Comparison of ENCODE assay signal across 1 cellular context in genomic region chr9:113056191-113057106, GRCh38.
TF ChIP-seq lines count a peak whose summit lies in the region.

TSS of gene ZFP37 (minus strand) at chr9:113056724. CDS start at chr9:113056688, 36 bp downstream.

TF ChIP-seq in HEK293, 187 proteins besides CTCF, POLR2A, EP300 and RAD21 (continued from another document and continues in another):
- TF ChIP-seq TSHZ1 (tag by site-specific recombination; IDR thresholded peaks at IDR 0.05; ENCODE audit: borderline replicate concordance): no peak
- TF ChIP-seq ZNF10 (tag by site-specific recombination; IDR thresholded peaks at IDR 0.05): no peak
- no peak for TF ChIP-seq ZNF776 (tag by site-specific recombination; IDR thresholded peaks at IDR 0.05; ENCODE audit: borderline replicate concordance)
- peak; percentile 99 for TF ChIP-seq YY2 (tag by site-specific recombination; IDR thresholded peaks at IDR 0.05)
- peak; percentile 67 for TF ChIP-seq ZNF629 (tag by site-specific recombination; IDR thresholded peaks at IDR 0.05)
- TF ChIP-seq ZNF580 (tag by site-specific recombination; IDR thresholded peaks at IDR 0.05): no peak
- TF ChIP-seq ZNF621 (tag by site-specific recombination; IDR thresholded peaks at IDR 0.05): no peak
- TF ChIP-seq ZNF148 (tag by site-specific recombination; IDR thresholded peaks at IDR 0.05; ENCODE audit: borderline replicate concordance): no peak
- no peak for TF ChIP-seq ZNF341 (tag by site-specific recombination; IDR thresholded peaks at IDR 0.05; ENCODE audit: low read depth)
- no peak for TF ChIP-seq ZNF426 (tag by site-specific recombination; IDR thresholded peaks at IDR 0.05)
- TF ChIP-seq KLF9 (tag by site-specific recombination; IDR thresholded peaks at IDR 0.05; ENCODE audit: low read depth): no peak; the same call in 1 of the 2 replicates
- TF ChIP-seq MZF1 (tag by site-specific recombination; IDR thresholded peaks at IDR 0.05; ENCODE audit: borderline replicate concordance): no peak
- TF ChIP-seq KLF8 (tag by site-specific recombination; IDR thresholded peaks at IDR 0.05): 0 out of 2 replicates have a peak, but pooled peaks have one; percentile 36
- no peak for TF ChIP-seq ZNF37A (tag by site-specific recombination; IDR thresholded peaks at IDR 0.05)
- TF ChIP-seq ZNF211 (tag by site-specific recombination; IDR thresholded peaks at IDR 0.05; ENCODE audit: low read depth): no peak
- TF ChIP-seq ZNF350 (tag by site-specific recombination; IDR thresholded peaks at IDR 0.05): no peak
- no peak for TF ChIP-seq OSR2 (tag by site-specific recombination; IDR thresholded peaks at IDR 0.05)
- TF ChIP-seq TCF7L2 (IDR thresholded peaks at IDR 0.05; ENCODE audit: borderline replicate concordance, low read depth, low read length): peak; percentile 79
- no peak for TF ChIP-seq ZNF670 (tag by site-specific recombination; IDR thresholded peaks at IDR 0.05; ENCODE audit: low read depth)
- no peak for TF ChIP-seq RBAK (tag by site-specific recombination; IDR thresholded peaks at IDR 0.05)
- TF ChIP-seq ZNF274 (IDR thresholded peaks at IDR 0.05; ENCODE audit: low read length): no peak
- TF ChIP-seq ZNF274 (tag by site-specific recombination; IDR thresholded peaks at IDR 0.05; ENCODE audit: borderline replicate concordance): no peak
- TF ChIP-seq ZNF660 (tag by site-specific recombination; IDR thresholded peaks at IDR 0.05): peak; percentile 28; the same call in 1 of the 2 replicates
- no peak for TF ChIP-seq GLIS2 (tag by site-specific recombination; IDR thresholded peaks at IDR 0.05)
- no peak for TF ChIP-seq ZSCAN4 (tag by site-specific recombination; IDR thresholded peaks at IDR 0.05)
- no peak for TF ChIP-seq ZNF549 (tag by site-specific recombination; IDR thresholded peaks at IDR 0.05)
- no peak for TF ChIP-seq ZNF24 (tag by site-specific recombination; IDR thresholded peaks at IDR 0.05)
- TF ChIP-seq ZNF747 (tag by site-specific recombination; IDR thresholded peaks at IDR 0.05): no peak
- TF ChIP-seq KLF7 (tag by site-specific recombination; IDR thresholded peaks at IDR 0.05; ENCODE audit: borderline replicate concordance): no peak
- no peak for TF ChIP-seq ZSCAN23 (tag by site-specific recombination; IDR thresholded peaks at IDR 0.05)
- no peak for TF ChIP-seq ZNF513 (tag by site-specific recombination; IDR thresholded peaks at IDR 0.05)
- TF ChIP-seq ZNF830 (tag by site-specific recombination; IDR thresholded peaks at IDR 0.05; ENCODE audit: low read depth): no peak
- TF ChIP-seq SCRT2 (tag by site-specific recombination; IDR thresholded peaks at IDR 0.05): no peak
- no peak for TF ChIP-seq ZNF707 (tag by site-specific recombination; IDR thresholded peaks at IDR 0.05)
- TF ChIP-seq PRDM1 (tag by site-specific recombination; IDR thresholded peaks at IDR 0.05): no peak
- TF ChIP-seq ZBTB44 (tag by site-specific recombination; IDR thresholded peaks at IDR 0.05): 0 out of 2 replicates have a peak, but pooled peaks have one; percentile 7
- TF ChIP-seq ZSCAN30 (tag by site-specific recombination; IDR thresholded peaks at IDR 0.05): no peak
- TF ChIP-seq ZNF571 (tag by site-specific recombination; IDR thresholded peaks at IDR 0.05): no peak
- no peak; the same call in 1 of the 2 replicates for TF ChIP-seq ZNF394 (tag by site-specific recombination; IDR thresholded peaks at IDR 0.05; ENCODE audit: borderline replicate concordance)
- TF ChIP-seq ZNF791 (tag by site-specific recombination; IDR thresholded peaks at IDR 0.05): no peak
- no peak for TF ChIP-seq ZNF843 (tag by site-specific recombination; IDR thresholded peaks at IDR 0.05)
- TF ChIP-seq ZNF596 (tag by site-specific recombination; IDR thresholded peaks at IDR 0.05): no peak
- 0 out of 2 replicates have a peak, but pooled peaks have one; percentile 5 for TF ChIP-seq INSM2 (tag by site-specific recombination; IDR thresholded peaks at IDR 0.05)
- no peak for TF ChIP-seq ZNF26 (tag by site-specific recombination; IDR thresholded peaks at IDR 0.05)
- no peak for TF ChIP-seq ZNF132 (tag by site-specific recombination; IDR thresholded peaks at IDR 0.05; ENCODE audit: borderline replicate concordance)
- TF ChIP-seq ZNF19 (tag by site-specific recombination; IDR thresholded peaks at IDR 0.05; ENCODE audit: low read depth): no peak
- no peak for TF ChIP-seq ZNF239 (tag by site-specific recombination; IDR thresholded peaks at IDR 0.05)
- TF ChIP-seq SP2 (tag by site-specific recombination; IDR thresholded peaks at IDR 0.05): peak; percentile 66
- TF ChIP-seq EGR2 (tag by site-specific recombination; IDR thresholded peaks at IDR 0.05; ENCODE audit: low read depth): no peak
- TF ChIP-seq SP3 (tag by site-specific recombination; IDR thresholded peaks at IDR 0.05): peak; percentile 67
- TF ChIP-seq ZNF157 (tag by site-specific recombination; IDR thresholded peaks at IDR 0.05): no peak; the same call in 1 of the 2 replicates
- TF ChIP-seq ZNF335 (tag by site-specific recombination; conservative IDR thresholded peaks at IDR 0.05): peak; percentile 97
- no peak; the same call in 1 of the 2 replicates for TF ChIP-seq ZNF639 (tag by site-specific recombination; IDR thresholded peaks at IDR 0.05)
